ENCODE assay signal across 9 cellular contexts in genomic region chr1:91511386-91511785, GRCh38. TPM values are rescaled to one million over a fixed set of nuclear protein-coding genes. Genes with fewer than 3 reads are reported as not detected.
A peak's percentile ranks its signal among the peaks of the same experiment; 100 is the strongest.
DNase-seq lines count a peak whose midpoint lies in the region; ATAC-seq, FAIRE-seq and TF ChIP-seq lines count a peak whose summit lies in the region.
"Had no signal": no experiment of that assay in that cellular context is flagged by ENCODE, and none has a peak within 500 bp of the region (broad histone marks: within the 10 kb centered on the region; RNA-seq: fewer than 3 reads in every experiment).

No MANE protein-coding gene starts in this region.

- H3K36me3 Mint-ChIP-seq in activated naive CD4-positive, alpha-beta T cell treated with anti-CD3 and anti-CD28 coated beads for 36 hours (ENCODE audit: low read depth), result peaks cover 49% of the 10 kb centered on the region

- peaks cover 9% of the 10 kb centered on the region for H3K79me2 ChIP-seq in OCI-LY3 (ENCODE audit: low read length)

- H3K4me2 ChIP-seq in OCI-LY3 (ENCODE audit: low read length), result no peak overlapping the region

- CTCF ChIA-PET in activated naive CD4-positive, alpha-beta T cell treated with anti-CD3 and anti-CD28 coated beads for 36 hours (lab: Charles Lee), result interaction anchor here (0.7 to 4.0 kb wide), 9 partner anchors 9 to 780 kb away, joined by 3 to 24 read pairs (median 4); no protein-coding TSS in a partner anchor

- H3K36me3 ChIP-seq in OCI-LY3 (replicated peaks; ENCODE audit: low read depth, low read length), result peaks cover 40% of the 10 kb centered on the region
- H3K36me3 ChIP-seq in effector memory CD4-positive, alpha-beta T cell (ENCODE audit: control insufficient read depth, insufficient read depth, low read length), result no peaks in the 10 kb centered on the region

- peak; percentile 16 for DNase-seq in GM12864 (ENCODE audit: low read depth)
- no peak for DNase-seq in epithelial cell of proximal tubule (ENCODE audit: low read depth)
- DNase-seq in pons (ENCODE audit: low spot score), result peak; percentile 56
- DNase-seq in effector memory CD4-positive, alpha-beta T cell, result no peak
- DNase-seq in activated naive CD4-positive, alpha-beta T cell treated with anti-CD3 and anti-CD28 coated beads for 36 hours, result no peak

- H3K27me3 ChIP-seq in OCI-LY3 (ENCODE audit: low read depth, low read length), result no peaks in the 10 kb centered on the region
- no peaks in the 10 kb centered on the region for H3K27me3 ChIP-seq in effector memory CD4-positive, alpha-beta T cell (replicated peaks; ENCODE audit: control insufficient read depth, insufficient read depth, low read length, poor library complexity, severe bottlenecking)

- H3K27ac ChIP-seq in OCI-LY3 (ENCODE audit: low read length), result no peak overlapping the region
- H3K27ac ChIP-seq in effector memory CD4-positive, alpha-beta T cell (ENCODE audit: insufficient read depth, low read length, poor library complexity, severe bottlenecking), result no peak overlapping the region

- no peaks in the 10 kb centered on the region for H3K9me3 Mint-ChIP-seq in activated naive CD4-positive, alpha-beta T cell treated with anti-CD3 and anti-CD28 coated beads for 36 hours

- FAIRE-seq in A204.1 (lab: Jason Lieb, UNC), result peak; percentile 95

- no peak overlapping the region for H2AFZ ChIP-seq in OCI-LY3 (ENCODE audit: low read depth, low read length)

- H3K9me3 ChIP-seq in OCI-LY3 (ENCODE audit: insufficient read depth, low read length), result no peaks in the 10 kb centered on the region
- H3K9me3 ChIP-seq in effector memory CD4-positive, alpha-beta T cell (ENCODE audit: control insufficient read depth, low read length), result no peaks in the 10 kb centered on the region

- no peak overlapping the region for H3K4me3 Mint-ChIP-seq in activated naive CD4-positive, alpha-beta T cell treated with anti-CD3 and anti-CD28 coated beads for 36 hours
- H3K4me3 Mint-ChIP-seq: activated naive CD8-positive, alpha-beta T cell had no signal

- H3K4me1 Mint-ChIP-seq in activated naive CD4-positive, alpha-beta T cell treated with anti-CD3 and anti-CD28 coated beads for 36 hours (ENCODE audit: low read depth), result no peaks in the 10 kb centered on the region

- no peak overlapping the region for H3K9ac ChIP-seq in OCI-LY3 (ENCODE audit: low read length)

- no peaks in the 10 kb centered on the region for H4K20me1 ChIP-seq in OCI-LY3 (ENCODE audit: insufficient read depth, low read length)

- ATAC-seq in HG02763 (IDR thresholded peaks at IDR 0.05; ENCODE audit: unreplicated experiment), result no peak

- peak; percentile 33 for TF ChIP-seq CTCF in GM12864 (IDR thresholded peaks at IDR 0.05; ENCODE audit: low read depth, low read length, missing control alignments)
- TF ChIP-seq CTCF in OCI-LY3 (IDR thresholded peaks at IDR 0.05; ENCODE audit: low read depth, low read length), result peak; percentile 47
- peak; percentile 72 for TF ChIP-seq CTCF in epithelial cell of proximal tubule (conservative IDR thresholded peaks at IDR 0.05; ENCODE audit: low read depth, low read length)

- no peaks in the 10 kb centered on the region for H3K4me1 ChIP-seq in OCI-LY3 (ENCODE audit: low read length)
- H3K4me1 ChIP-seq in effector memory CD4-positive, alpha-beta T cell (ENCODE audit: control insufficient read depth, insufficient read depth, low read length, poor library complexity, severe bottlenecking), result no peaks in the 10 kb centered on the region

- H3K27me3 Mint-ChIP-seq in activated naive CD4-positive, alpha-beta T cell treated with anti-CD3 and anti-CD28 coated beads for 36 hours (ENCODE audit: low read depth), result no peaks in the 10 kb centered on the region
- H3K27me3 Mint-ChIP-seq: activated naive CD8-positive, alpha-beta T cell had no signal

- intact Hi-C loops in activated naive CD4-positive, alpha-beta T cell treated with anti-CD3 and anti-CD28 coated beads for 36 hours (cut with micrococcal nuclease), result loop anchor here (5.0 kb wide), 1 partner anchor 781 kb away; no protein-coding TSS in a partner anchor

- H3K4me3 ChIP-seq in GM12864 (ENCODE audit: low read depth, low read length) (no peak overlapping the region), OCI-LY3 (ENCODE audit: low read length) (no peak overlapping the region), epithelial cell of proximal tubule (ENCODE audit: low read depth, low read length) (no peak overlapping the region)
- H3K4me3 ChIP-seq in effector memory CD4-positive, alpha-beta T cell (ENCODE audit: insufficient read depth, low read depth, low read length, poor library complexity, severe bottlenecking), result no peak overlapping the region

- no peak overlapping the region for H3K27ac Mint-ChIP-seq in activated naive CD4-positive, alpha-beta T cell treated with anti-CD3 and anti-CD28 coated beads for 36 hours

RNA-seq across cellular contexts. Expression of gene CDC7, which starts 10.7 kb away (rescaled TPM):
- total RNA-seq in epithelial cell of proximal tubule, result 12.3 and 12.4 TPM in 2 replicates
- 10 to 100 TPM; 27.0 TPM for total RNA-seq in activated naive CD4-positive, alpha-beta T cell treated with anti-CD3 and anti-CD28 coated beads for 36 hours

Comparison
In these comparisons a context has a peak if more than half of its experiments do, and no peak if none do; other contexts are left out.
1. DNase-seq: peak in GM12864 (single experiment) and pons (single experiment); none in epithelial cell of proximal tubule (single experiment), effector memory CD4-positive, alpha-beta T cell (0 of 3) and activated naive CD4-positive, alpha-beta T cell treated with anti-CD3 and anti-CD28 coated beads for 36 hours (single experiment).
2. Peak in every context shown above with its lines, with median percentiles within 50 percentile points of each other: CTCF ChIP-seq.